In genomic region chr7:175955-176354, GRCh38 we compare ENCODE assay signal across 2 cellular contexts.
A peak's percentile ranks its signal among the peaks of the same experiment; 100 is the strongest.
TF ChIP-seq lines count a peak whose summit lies in the region.

No MANE protein-coding gene starts in this region.

TF ChIP-seq in HepG2, 621 proteins besides CTCF, POLR2A, EP300 and RAD21:
- no peak for TF ChIP-seq ZNF720 (CRISPR knock-in tag; IDR thresholded peaks at IDR 0.05)
- peak; percentile 91 for TF ChIP-seq MNT (IDR thresholded peaks at IDR 0.05)
- no peak for TF ChIP-seq FOXJ3 (CRISPR knock-in tag; IDR thresholded peaks at IDR 0.05; ENCODE audit: borderline replicate concordance)
- TF ChIP-seq ZNF614 (CRISPR knock-in tag; IDR thresholded peaks at IDR 0.05; ENCODE audit: borderline replicate concordance): no peak
- no peak for TF ChIP-seq FOXP4 (CRISPR knock-in tag; IDR thresholded peaks at IDR 0.05)
TF ChIP-seq in HepG2: peak in this region for 1.

TF ChIP-seq in H1, 55 proteins besides CTCF, POLR2A, EP300 and RAD21:
- TF ChIP-seq ASH2L (IDR thresholded peaks at IDR 0.05; ENCODE audit: low read length) (no peak), CREB1 (IDR thresholded peaks at IDR 0.05) (no peak), TAF7 (optimal IDR thresholded peaks at IDR 0.05; ENCODE audit: borderline replicate concordance, low read depth, low read length) (no peak), SP4 (IDR thresholded peaks at IDR 0.05; ENCODE audit: low read length) (no peak), CTBP2 (IDR thresholded peaks at IDR 0.05; ENCODE audit: borderline replicate concordance, insufficient read depth, insufficient read length, low read length) (no peak), BRCA1 (IDR thresholded peaks at IDR 0.05; ENCODE audit: low read depth, low read length) (no peak), JUN (IDR thresholded peaks at IDR 0.05; ENCODE audit: low read depth, low read length) (no peak), HDAC6 (IDR thresholded peaks at IDR 0.05; ENCODE audit: low read depth, low read length) (no peak), FOSL1 (IDR thresholded peaks at IDR 0.05; ENCODE audit: insufficient read depth, low read depth, low read length) (no peak), CEBPB (IDR thresholded peaks at IDR 0.05; ENCODE audit: low read depth, low read length) (no peak), KDM4A (IDR thresholded peaks at IDR 0.05; ENCODE audit: low read depth, low read length, severe bottlenecking) (no peak), USF2 (IDR thresholded peaks at IDR 0.05; ENCODE audit: low read length) (no peak), SIN3A (conservative IDR thresholded peaks at IDR 0.05 in 1 of 2, IDR thresholded peaks at IDR 0.05 in 1 of 2; ENCODE audit: low read depth in 1 of 2, low read length in 2 of 2) (no peak), RFX5 (IDR thresholded peaks at IDR 0.05; ENCODE audit: borderline replicate concordance, low read depth, low read length) (no peak), ATF3 (IDR thresholded peaks at IDR 0.05; ENCODE audit: insufficient read depth, low read depth, low read length) (no peak), MAFK (IDR thresholded peaks at IDR 0.05; ENCODE audit: low read depth, low read length) (no peak), SIRT6 (IDR thresholded peaks at IDR 0.05; ENCODE audit: low read length) (no peak)
